Comparison of ENCODE assay signal across 2 cellular contexts in genomic region chr7:149792220-149792595, GRCh38.
TF ChIP-seq lines count a peak whose summit lies in the region.

No MANE protein-coding gene starts in this region.

TF ChIP-seq in K562, 482 proteins besides CTCF, POLR2A, EP300 and RAD21:
- TF ChIP-seq ZNF165 (CRISPR knock-in tag; IDR thresholded peaks at IDR 0.05; ENCODE audit: borderline replicate concordance) = no peak
- TF ChIP-seq HNRNPL (IDR thresholded peaks at IDR 0.05; ENCODE audit: low read depth, low read length) = peak; percentile 57; the same call in 1 of the 2 replicates
- TF ChIP-seq RFX1 (IDR thresholded peaks at IDR 0.05) = no peak
- 0 out of 2 replicates have a peak, but pooled peaks have one; percentile 7 for TF ChIP-seq NR2C1 (IDR thresholded peaks at IDR 0.05)
- TF ChIP-seq NR2C1 (tag; IDR thresholded peaks at IDR 0.05) = no peak
- TF ChIP-seq NCOA2 (IDR thresholded peaks at IDR 0.05; ENCODE audit: partially characterized antibody in 2 of 2) = no peak
- TF ChIP-seq ZSCAN32 (CRISPR knock-in tag; IDR thresholded peaks at IDR 0.05) = no peak
- peak; percentile 78 for TF ChIP-seq PCBP1 (IDR thresholded peaks at IDR 0.05; ENCODE audit: low read depth, low read length, poor library complexity, severe bottlenecking)
TF ChIP-seq in K562: peak in this region for 3.

TF ChIP-seq in H1, 55 proteins besides CTCF, POLR2A, EP300 and RAD21:
- TF ChIP-seq GABPA (IDR thresholded peaks at IDR 0.05; ENCODE audit: borderline replicate concordance, insufficient read depth, low read length) (no peak), TAF7 (optimal IDR thresholded peaks at IDR 0.05; ENCODE audit: borderline replicate concordance, low read depth, low read length) (no peak), TCF12 (IDR thresholded peaks at IDR 0.05; ENCODE audit: low read depth, low read length) (no peak), TEAD4 (IDR thresholded peaks at IDR 0.05; ENCODE audit: low read depth, low read length) (no peak), MAFK (IDR thresholded peaks at IDR 0.05; ENCODE audit: low read depth, low read length) (no peak), CHD2 (IDR thresholded peaks at IDR 0.05; ENCODE audit: low read length) (no peak), SIX5 (IDR thresholded peaks at IDR 0.05; ENCODE audit: low read depth, low read length) (no peak), RXRA (IDR thresholded peaks at IDR 0.05; ENCODE audit: insufficient read depth, low read depth, low read length) (no peak), NRF1 (IDR thresholded peaks at IDR 0.05; ENCODE audit: low read depth, low read length) (no peak), JUN (IDR thresholded peaks at IDR 0.05; ENCODE audit: low read depth, low read length) (no peak), SAP30 (IDR thresholded peaks at IDR 0.05; ENCODE audit: insufficient read depth, insufficient replicate concordance, low read length) (no peak), EGR1 (IDR thresholded peaks at IDR 0.05; ENCODE audit: borderline replicate concordance, low read depth, low read length) (no peak), CEBPB (IDR thresholded peaks at IDR 0.05; ENCODE audit: low read depth, low read length) (no peak), BACH1 (IDR thresholded peaks at IDR 0.05; ENCODE audit: low read length) (no peak), NANOG (IDR thresholded peaks at IDR 0.05; ENCODE audit: insufficient read depth, low read depth, low read length, poor library complexity, severe bottlenecking) (no peak), BCL11A (IDR thresholded peaks at IDR 0.05; ENCODE audit: low read depth in 2 of 2, low read length in 2 of 2) (no peak), ATF3 (IDR thresholded peaks at IDR 0.05; ENCODE audit: insufficient read depth, low read depth, low read length) (no peak), CHD7 (IDR thresholded peaks at IDR 0.05; ENCODE audit: insufficient replicate concordance, low read length) (no peak)
